ENCODE assay signal across 24 cellular contexts in the genomic region with DNA sequence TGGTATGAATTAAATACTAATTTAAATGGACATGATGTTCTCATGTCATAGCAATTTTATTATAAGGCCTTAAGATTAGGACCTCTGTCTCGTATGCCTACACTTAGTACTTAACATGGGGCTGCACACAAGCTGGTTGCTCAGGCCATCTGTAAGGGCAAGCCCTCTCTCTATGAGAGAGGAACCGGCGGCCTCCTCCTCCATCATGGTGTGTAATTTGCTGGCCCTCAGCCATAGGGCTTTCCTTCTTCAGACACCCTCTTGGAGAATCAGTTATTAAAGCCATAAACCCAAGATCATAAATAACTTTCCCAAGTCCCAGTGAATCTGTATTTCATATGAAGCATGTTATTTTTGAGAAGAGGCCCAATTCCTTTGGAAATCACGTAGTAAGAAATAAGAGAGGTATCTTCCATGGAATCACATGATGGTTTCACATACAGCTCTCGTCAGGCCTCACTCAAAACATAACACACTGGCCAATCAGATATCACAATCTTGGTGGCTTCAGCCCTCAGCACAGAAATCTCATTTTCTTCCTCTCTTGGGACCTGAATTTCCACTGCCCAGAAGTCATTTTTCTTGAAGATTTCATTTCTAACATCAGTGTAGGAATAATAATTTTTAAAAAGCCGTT.
DNase-seq lines count a peak whose midpoint lies in the region; ATAC-seq and TF ChIP-seq lines count a peak whose summit lies in the region.
"Had no signal": no experiment of that assay in that cellular context is flagged by ENCODE, and none has a peak within 500 bp of the region (broad histone marks: within the 10 kb centered on the region; RNA-seq: fewer than 3 reads in every experiment).

No MANE protein-coding gene starts in this region.

- no peaks in the 10 kb centered on the region for H4K20me1 ChIP-seq in OCI-LY7 (ENCODE audit: insufficient read depth, low read length)
- H4K20me1 ChIP-seq: BLaER1 had no signal

- no peak overlapping the region for H3K4me2 ChIP-seq in OCI-LY7 (ENCODE audit: low read length)
- H3K4me2 ChIP-seq: BLaER1, GM23338, KMS-11, PC-9 had no signal

- no peaks in the 10 kb centered on the region for H3K36me3 ChIP-seq in right atrium auricular region
- H3K36me3 ChIP-seq in thoracic aorta: no peaks in the 10 kb centered on the region
- no peaks in the 10 kb centered on the region for H3K36me3 ChIP-seq in OCI-LY7 (ENCODE audit: insufficient read depth, low read length)
- H3K36me3 ChIP-seq: BLaER1 had no signal

- TF ChIP-seq CTCF in coronary artery (IDR thresholded peaks at IDR 0.05): no peak
- no peak for TF ChIP-seq CTCF in right atrium auricular region (IDR thresholded peaks at IDR 0.05)
- TF ChIP-seq CTCF in thoracic aorta (IDR thresholded peaks at IDR 0.05): no peak
- no peak for TF ChIP-seq CTCF in OCI-LY7 (conservative IDR thresholded peaks at IDR 0.05; ENCODE audit: low read length)

- intact Hi-C loops in Right ventricle myocardium superior (cut with DNase I): no loop called here
- intact Hi-C loops in OCI-LY7 (cut with micrococcal nuclease; ENCODE audit: unreplicated experiment): no loop called here

- H3K9me3 ChIP-seq in right atrium auricular region (no peaks in the 10 kb centered on the region), thoracic aorta (no peaks in the 10 kb centered on the region), OCI-LY7 (ENCODE audit: low read length) (no peaks in the 10 kb centered on the region)
- H3K9me3 ChIP-seq: BLaER1 had no signal

- no peak for DNase-seq in coronary artery (ENCODE audit: low spot score)
- peak; percentile 48 for DNase-seq in Right ventricle myocardium superior
- peak; percentile 72 for DNase-seq in right atrium auricular region (ENCODE audit: low spot score)
- DNase-seq in thoracic aorta (ENCODE audit: low spot score): no peak
- no peak for DNase-seq in middle frontal gyrus (ENCODE audit: extremely low spot score, low spot score)
- no peak for DNase-seq in OCI-LY7 (ENCODE audit: low spot score)
- DNase-seq: CD4-positive, CD25-positive, alpha-beta regulatory T cell; DMS153; DND-41; H9; MM.1S; NCI-H2029; NCI-H446 treated with DMSO at 0.1 percent for 48 hours; NCI-H526; NCI-H82; NK-92 treated with Interleukin-12 subunit alpha and Interleukin-12 subunit beta, amount 100 ng/mL, for 24 hours; PC-9; SHP77 had no signal

- H2AFZ ChIP-seq in OCI-LY7 (ENCODE audit: low read length): no peak overlapping the region
- H2AFZ ChIP-seq: GM23338, PC-9 had no signal

- H3K27me3 ChIP-seq in right atrium auricular region: no peaks in the 10 kb centered on the region
- H3K27me3 ChIP-seq in thoracic aorta (replicated peaks; ENCODE audit: insufficient read depth): no peaks in the 10 kb centered on the region
- H3K27me3 ChIP-seq: BLaER1 had no signal

- H3K4me1 ChIP-seq in right atrium auricular region: peaks cover 0 to under 1% of the 10 kb centered on the region in 2 donors
- peaks cover 4 to 24% of the 10 kb centered on the region in 2 donors for H3K4me1 ChIP-seq in thoracic aorta (ENCODE audit: control insufficient read depth in 1 of 2, low read depth in 2 of 2)
- no peaks in the 10 kb centered on the region for H3K4me1 ChIP-seq in OCI-LY7 (ENCODE audit: insufficient read depth, low read length, poor library complexity, severe bottlenecking)
- H3K4me1 ChIP-seq: BLaER1 had no signal

- peak overlapping the region; percentile 55 to 57 for H3K27ac ChIP-seq in coronary artery
- peak overlapping the region; percentile 38 to 42 for H3K27ac ChIP-seq in right atrium auricular region
- H3K27ac ChIP-seq in thoracic aorta: peak overlapping the region; percentile 34 to 51
- no peak overlapping the region for H3K27ac ChIP-seq in OCI-LY7 (ENCODE audit: low read depth, low read length, poor library complexity, severe bottlenecking)
- H3K27ac ChIP-seq: BLaER1, HL-60, KMS-11, PC-9 had no signal

- BruUV-seq in OCI-LY7 (replicated peaks; lab: Mats Ljungman, UMichigan): no TSS peak

- H3K9me2 ChIP-seq in OCI-LY7 (ENCODE audit: insufficient read depth, low read length): no peaks in the 10 kb centered on the region

- CTCF ChIA-PET in OCI-LY7 (lab: Charles Lee; ENCODE audit: unreplicated experiment): no interaction called here

- H3K4me3 ChIP-seq in coronary artery: no peak overlapping the region
- no peak overlapping the region for H3K4me3 ChIP-seq in right atrium auricular region
- H3K4me3 ChIP-seq in thoracic aorta: no peak overlapping the region
- H3K4me3 ChIP-seq in OCI-LY7 (ENCODE audit: low read depth, low read length, poor library complexity, severe bottlenecking): no peak overlapping the region
- H3K4me3 ChIP-seq: BLaER1, GM23338, PC-9 had no signal

- peak; percentile 83 for ATAC-seq in Right ventricle myocardium superior (ENCODE audit: poor library complexity)
- no peak for ATAC-seq in thoracic aorta (ENCODE audit: insufficient number of reproducible peaks, low FRiP score, low read depth)
- ATAC-seq in HG02884 (IDR thresholded peaks at IDR 0.05; ENCODE audit: unreplicated experiment): no peak
- no peak for ATAC-seq in GM18870 (IDR thresholded peaks at IDR 0.05; ENCODE audit: unreplicated experiment)
- ATAC-seq: GM23338 had no signal

- POLR2A ChIA-PET in OCI-LY7 (lab: Charles Lee): no interaction called here

- no peaks in the 10 kb centered on the region for H3K79me2 ChIP-seq in OCI-LY7 (ENCODE audit: insufficient read depth, low read depth, low read length)

Comparison
In these comparisons a context has a peak if more than half of its experiments do, and no peak if none do; other contexts are left out.
1. DNase-seq: peak in Right ventricle myocardium superior (single experiment) and right atrium auricular region (single experiment); none in coronary artery (single experiment), thoracic aorta (single experiment), middle frontal gyrus (single experiment) and OCI-LY7 (single experiment).